21 cellular contexts compared by ENCODE assay signal in the genomic region with DNA sequence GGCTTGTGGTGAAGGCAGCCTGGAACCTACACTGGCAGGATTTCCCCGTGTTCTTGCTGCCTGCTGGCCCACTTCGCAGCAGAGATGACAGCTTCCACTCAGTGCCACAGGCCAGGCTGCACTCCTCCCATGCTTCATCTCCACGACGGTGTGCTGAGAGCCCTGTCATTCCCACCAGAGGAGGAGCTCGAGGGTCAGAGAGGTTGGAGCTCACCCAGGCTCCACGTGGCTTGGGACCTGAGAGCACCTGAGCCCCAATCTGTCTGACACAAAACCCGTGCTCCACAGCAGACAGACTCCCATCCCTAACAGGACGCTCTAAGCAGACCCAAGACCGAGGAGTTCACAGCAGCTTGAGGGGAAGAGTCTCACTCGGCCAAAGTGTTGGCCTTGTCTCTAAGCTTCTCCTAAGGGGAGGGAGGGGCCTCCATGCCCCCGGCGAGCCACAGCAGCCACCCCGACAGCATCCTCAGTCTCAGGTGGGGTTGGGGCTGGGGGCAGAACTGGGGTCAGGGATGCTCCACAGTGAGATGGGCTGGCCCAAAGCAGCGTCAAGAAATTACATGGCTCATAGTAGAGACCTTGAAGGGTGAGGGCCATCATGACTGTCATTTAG. TPM values are rescaled to one million over a fixed set of nuclear protein-coding genes. Genes with fewer than 3 reads are reported as not detected.
A peak's percentile ranks its signal among the peaks of the same experiment; 100 is the strongest.
DNase-seq lines count a peak whose midpoint lies in the region; ATAC-seq, FAIRE-seq and TF ChIP-seq lines count a peak whose summit lies in the region.
"Had no signal": no experiment of that assay in that cellular context is flagged by ENCODE, and none has a peak within 500 bp of the region (broad histone marks: within the 10 kb centered on the region; RNA-seq: fewer than 3 reads in every experiment).

No MANE protein-coding gene starts in this region.

- H3K4me1 ChIP-seq in A549 (peaks cover 6% of the 10 kb centered on the region), OCI-LY3 (ENCODE audit: low read length) (peaks cover 22% of the 10 kb centered on the region), endodermal cell (ENCODE audit: control insufficient read depth, insufficient read depth, low read length) (no peaks in the 10 kb centered on the region)
- H3K4me1 ChIP-seq: adrenal gland, vagina had no signal

- H3K4me1 Mint-ChIP-seq in endodermal cell: no peaks in the 10 kb centered on the region

- H3K27me3 Mint-ChIP-seq in endodermal cell (ENCODE audit: insufficient read depth): no peaks in the 10 kb centered on the region

- H3K27ac ChIP-seq in A549 (peak overlapping the region in 1 of 2 experiments; percentile 46; a peak in 2 of 6 replicates), OCI-LY3 (ENCODE audit: low read length) (no peak overlapping the region), endodermal cell (ENCODE audit: low read depth, low read length) (no peak overlapping the region)
- H3K27ac ChIP-seq: adrenal gland, suprapubic skin, vagina had no signal

- H3K9ac ChIP-seq in OCI-LY3 (ENCODE audit: low read length) (no peak overlapping the region), endodermal cell (ENCODE audit: extremely low read depth, low read length, poor library complexity, severe bottlenecking) (no peak overlapping the region)

- no peak for FAIRE-seq in A549 (lab: Jason Lieb, UNC)

- ATAC-seq in A549 (peak in 1 of 2 experiments; percentile 41; a peak in 3 of 6 replicates), GM19035 (IDR thresholded peaks at IDR 0.05; ENCODE audit: unreplicated experiment) (no peak), SK-N-SH treated with all-trans-retinoic acid at 6 μM for 48 hours (no peak)
- ATAC-seq: right cardiac atrium had no signal

- H3K27ac Mint-ChIP-seq in endodermal cell: no peak overlapping the region
- H3K27ac Mint-ChIP-seq: CD14-positive monocyte had no signal

- no peak overlapping the region for H2AFZ ChIP-seq in OCI-LY3 (ENCODE audit: low read depth, low read length)

- H3K9me3 ChIP-seq in A549 (no peaks in the 10 kb centered on the region), OCI-LY3 (ENCODE audit: insufficient read depth, low read length) (no peaks in the 10 kb centered on the region), endodermal cell (ENCODE audit: control insufficient read depth, low read length) (no peaks in the 10 kb centered on the region)
- H3K9me3 ChIP-seq: adrenal gland, suprapubic skin, vagina had no signal

- no peak overlapping the region for H3K4me3 Mint-ChIP-seq in endodermal cell
- H3K4me3 Mint-ChIP-seq: CD14-positive monocyte had no signal

- no peaks in the 10 kb centered on the region for H3K36me3 ChIP-seq in OCI-LY3 (replicated peaks; ENCODE audit: low read depth, low read length)
- H3K36me3 ChIP-seq in endodermal cell (ENCODE audit: control insufficient read depth, insufficient read depth, low read length): no peaks in the 10 kb centered on the region
- H3K36me3 ChIP-seq: vagina had no signal

- no peak for TF ChIP-seq POLR2A in A549 (IDR thresholded peaks at IDR 0.05; ENCODE audit: low read length)

- H3K27me3 ChIP-seq in OCI-LY3 (ENCODE audit: low read depth, low read length) (no peaks in the 10 kb centered on the region), endodermal cell (ENCODE audit: control insufficient read depth, insufficient read depth, low read length, poor library complexity, severe bottlenecking) (no peaks in the 10 kb centered on the region)
- H3K27me3 ChIP-seq: adrenal gland, suprapubic skin, vagina had no signal

- H3K9me3 Mint-ChIP-seq in endodermal cell: no peaks in the 10 kb centered on the region

- WGBS in A549 (ENCODE audit: missing lambda C conversion rate): 79% methylated on average over 12 of the region's 14 CpGs
- WGBS in endodermal cell (ENCODE audit: insufficient coverage in 1 of 2, insufficient read length in 1 of 2), 2 experiments: 88 to 90% methylated on average over 8 to 14 of the region's 14 CpGs

- TF ChIP-seq CTCF in A549 (IDR thresholded peaks at IDR 0.05): no peak
- TF ChIP-seq CTCF in GM20000 (IDR thresholded peaks at IDR 0.05; ENCODE audit: extremely low read depth, missing control alignments): no peak
- TF ChIP-seq CTCF in OCI-LY3 (IDR thresholded peaks at IDR 0.05; ENCODE audit: low read depth, low read length): peak; percentile 16; the same call in 1 of the 2 replicates
- peak; percentile 50 for TF ChIP-seq CTCF in endodermal cell (conservative IDR thresholded peaks at IDR 0.05)

- no peaks in the 10 kb centered on the region for H4K20me1 ChIP-seq in OCI-LY3 (ENCODE audit: insufficient read depth, low read length)

- TF ChIP-seq RAD21 in A549 (conservative IDR thresholded peaks at IDR 0.05 in 1 of 2, IDR thresholded peaks at IDR 0.05 in 1 of 2): no peak

- no peaks in the 10 kb centered on the region for H3K36me3 Mint-ChIP-seq in endodermal cell (ENCODE audit: low read depth)

- no peaks in the 10 kb centered on the region for H3K79me2 ChIP-seq in OCI-LY3 (ENCODE audit: low read length)

- POLR2A ChIA-PET in A549 (lab: Yijun Ruan, JAX): no interaction called here

- CTCF ChIA-PET in A549 (lab: Yijun Ruan, JAX): interaction anchor here (0.9 to 11.6 kb wide), 9 partner anchors 15 to 186 kb away, joined by 3 to 135 read pairs (median 3); partner anchors contain the start of gene C11orf86

- H3K4me2 ChIP-seq in A549 (no peak overlapping the region), OCI-LY3 (ENCODE audit: low read length) (no peak overlapping the region)

- TF ChIP-seq EP300 in A549 (IDR thresholded peaks at IDR 0.05): no peak

- DNase-seq in A549 (ENCODE audit: low read depth in 1 of 2, low spot score in 1 of 2) (no peak), GM20000 (ENCODE audit: low spot score) (peak; percentile 14), endodermal cell (peak; percentile 73), cardiac septum (ENCODE audit: low spot score) (no peak), NOMO-1 (lab: John Stamatoyannopoulos, UW; ENCODE audit: unreplicated experiment in 2 of 2) (no peak)
- DNase-seq: ACHN; activated effector memory CD4-positive, alpha-beta T cell treated with anti-CD3 and anti-CD28 coated beads, Interleukin-2, amount 50 U/mL, for 16 hours; adrenal gland; caudate nucleus; DMS153; effector CD8-positive, alpha-beta T cell; NCI-H1417 treated with DMSO at 0.1 percent for 48 hours; NCI-H2227 treated with DMSO at 0.1 percent for 48 hours; SHP77 had no signal

- H3K4me3 ChIP-seq in A549: no peak overlapping the region
- no peak overlapping the region for H3K4me3 ChIP-seq in OCI-LY3 (ENCODE audit: low read length)
- no peak overlapping the region for H3K4me3 ChIP-seq in endodermal cell (ENCODE audit: low read length)
- H3K4me3 ChIP-seq: adrenal gland, suprapubic skin, vagina had no signal

- intact Hi-C loops in cardiac septum (cut with DNase I): no loop called here

TF ChIP-seq in A549, 52 proteins besides CTCF, POLR2A, EP300 and RAD21:
- TF ChIP-seq GATA3 (IDR thresholded peaks at IDR 0.05; ENCODE audit: borderline replicate concordance): no peak
- TF ChIP-seq, protein P1, sequence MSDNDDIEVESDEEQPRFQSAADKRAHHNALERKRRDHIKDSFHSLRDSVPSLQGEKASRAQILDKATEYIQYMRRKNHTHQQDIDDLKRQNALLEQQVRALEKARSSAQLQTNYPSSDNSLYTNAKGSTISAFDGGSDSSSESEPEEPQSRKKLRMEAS (IDR thresholded peaks at IDR 0.05): peak; percentile 57; the same call in 1 of the 2 replicates

TF ChIP-seq in SK-N-SH treated with all-trans-retinoic acid at 6 μM for 48 hours, 23 proteins besides CTCF, POLR2A, EP300 and RAD21 (continues in another document):
- no peak for TF ChIP-seq ZNF70 (CRISPR knock-in tag; IDR thresholded peaks at IDR 0.05)
- TF ChIP-seq ZC3H10 (CRISPR knock-in tag; IDR thresholded peaks at IDR 0.05): no peak
- TF ChIP-seq, protein P2, sequence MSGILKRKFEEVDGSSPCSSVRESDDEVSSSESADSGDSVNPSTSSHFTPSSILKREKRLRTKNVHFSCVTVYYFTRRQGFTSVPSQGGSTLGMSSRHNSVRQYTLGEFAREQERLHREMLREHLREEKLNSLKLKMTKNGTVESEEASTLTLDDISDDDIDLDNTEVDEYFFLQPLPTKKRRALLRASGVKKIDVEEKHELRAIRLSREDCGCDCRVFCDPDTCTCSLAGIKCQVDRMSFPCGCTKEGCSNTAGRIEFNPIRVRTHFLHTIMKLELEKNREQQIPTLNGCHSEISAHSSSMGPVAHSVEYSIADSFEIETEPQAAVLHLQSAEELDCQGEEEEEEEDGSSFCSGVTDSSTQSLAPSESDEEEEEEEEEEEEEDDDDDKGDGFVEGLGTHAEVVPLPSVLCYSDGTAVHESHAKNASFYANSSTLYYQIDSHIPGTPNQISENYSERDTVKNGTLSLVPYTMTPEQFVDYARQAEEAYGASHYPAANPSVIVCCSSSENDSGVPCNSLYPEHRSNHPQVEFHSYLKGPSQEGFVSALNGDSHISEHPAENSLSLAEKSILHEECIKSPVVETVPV (CRISPR knock-in tag; IDR thresholded peaks at IDR 0.05): no peak
- no peak for TF ChIP-seq TCF4 (CRISPR knock-in tag; IDR thresholded peaks at IDR 0.05; ENCODE audit: borderline replicate concordance)
- no peak for TF ChIP-seq OSR1 (CRISPR knock-in tag; IDR thresholded peaks at IDR 0.05)

RNA-seq across cellular contexts. Expression of gene LRFN4, which starts 10.7 kb away (rescaled TPM):
- 7.9 and 8.8 TPM in 2 replicates for polyA plus RNA-seq in A549 (2011; rRNA removed)
- polyA plus RNA-seq in A549 (2012; cell fraction: cytosol; rRNA removed): 33.9 and 65.3 TPM in 2 replicates
- polyA plus RNA-seq in A549 (2012; cell fraction: nucleus; rRNA removed): 114 and 175 TPM in 2 replicates
- 33.9 to 50.0 TPM (median 44.7 TPM) in 3 replicates for polyA plus RNA-seq in A549 (2017; fragmentation: RNase III; extraction: RNeasy Plus Mini Kit Qiagen cat#74134 plus additional on column Dnase treatment)
- polyA minus RNA-seq in A549 (2011; rRNA and poly(A)+ RNA removed): 4.7 and 6.6 TPM in 2 replicates
- total RNA-seq in endodermal cell: 10 to 100 TPM; 23.2 to 26.2 TPM
- polyA plus RNA-seq in endodermal cell (2013, experiment 1 of 2): 27.8 TPM
- polyA plus RNA-seq in endodermal cell (2013, experiment 2 of 2): 24.3 TPM
- 24.5 TPM for total RNA-seq in cardiac septum

RNA-seq across cellular contexts. Expression of gene RCE1, which starts 24.3 kb away (rescaled TPM):
- polyA plus RNA-seq in A549 (2011; rRNA removed): 20.3 and 22.1 TPM in 2 replicates
- polyA plus RNA-seq in A549 (2012; cell fraction: cytosol; rRNA removed): 49.2 and 69.1 TPM in 2 replicates
- polyA plus RNA-seq in A549 (2012; cell fraction: nucleus; rRNA removed): 128 and 157 TPM in 2 replicates
- 21.3 to 23.3 TPM (median 22.5 TPM) in 3 replicates for polyA plus RNA-seq in A549 (2017; fragmentation: RNase III; extraction: RNeasy Plus Mini Kit Qiagen cat#74134 plus additional on column Dnase treatment)
- polyA minus RNA-seq in A549 (2011; rRNA and poly(A)+ RNA removed): 19.6 and 26.8 TPM in 2 replicates
- total RNA-seq in endodermal cell: 10 to 100 TPM; 34.5 to 37.5 TPM
- 21.4 TPM for polyA plus RNA-seq in endodermal cell (2013, experiment 1 of 2)
- polyA plus RNA-seq in endodermal cell (2013, experiment 2 of 2): 21.2 TPM
- total RNA-seq in cardiac septum: 5.7 TPM

Comparison
In these comparisons a context has a peak if more than half of its experiments do, and no peak if none do; other contexts are left out.
1. DNase-seq: peak in GM20000 (single experiment) and endodermal cell (single experiment); none in A549 (0 of 2), cardiac septum (single experiment) and NOMO-1 (0 of 2).
2. CTCF ChIP-seq: peak in OCI-LY3 (single experiment) and endodermal cell (single experiment); none in A549 (single experiment) and GM20000 (single experiment).